ENCODE assay signal across 18 cellular contexts in genomic region chr5:131846536-131846935, GRCh38. TPM values are rescaled to one million over a fixed set of nuclear protein-coding genes. Genes with fewer than 3 reads are reported as not detected.
DNase-seq lines count a peak whose midpoint lies in the region; ATAC-seq, FAIRE-seq and TF ChIP-seq lines count a peak whose summit lies in the region.
"Had no signal": no experiment of that assay in that cellular context is flagged by ENCODE, and none has a peak within 500 bp of the region (broad histone marks: within the 10 kb centered on the region; RNA-seq: fewer than 3 reads in every experiment).

No MANE protein-coding gene starts in this region.

- no peaks in the 10 kb centered on the region for H3K27me3 ChIP-seq in bronchial epithelial cell (ENCODE audit: control insufficient read depth, insufficient read depth, low read length)

- H3K27me3 Mint-ChIP-seq in CD14-positive monocyte (ENCODE audit: low read depth in 3 of 3), result peaks cover 0 to 2% (median 0%) of the 10 kb centered on the region in 3 donors

- H3K27ac ChIP-seq in epithelial cell of prostate, result no peak overlapping the region

- H3K4me3 ChIP-seq in bronchial epithelial cell (ENCODE audit: low read depth, low read length), result no peak overlapping the region

- peak; percentile 11 for DNase-seq in HT1080 (ENCODE audit: low read depth)
- DNase-seq in bronchial epithelial cell (ENCODE audit: low read depth), result peak; percentile 54
- peak; percentile 5 for DNase-seq in epithelial cell of prostate (ENCODE audit: low read depth, low spot score)
- DNase-seq in kidney tubule cell (ENCODE audit: low spot score), result peak; percentile 1
- no peak for DNase-seq in CD14-positive monocyte (ENCODE audit: low spot score)
- DNase-seq in OCI-M2 (lab: John Stamatoyannopoulos, UW; ENCODE audit: unreplicated experiment), result no peak
- DNase-seq: C1 segment of cervical spinal cord; Caco-2; CD4-positive, CD25-positive, alpha-beta regulatory T cell; CD8-positive, alpha-beta T cell; DMS153; DND-41; GDM1; H7; HCEC 1CT had no signal

- H3K36me3 ChIP-seq in bronchial epithelial cell (ENCODE audit: control insufficient read depth, insufficient read depth, low read length), result no peaks in the 10 kb centered on the region

- no peaks in the 10 kb centered on the region for H3K36me3 Mint-ChIP-seq in CD14-positive monocyte

- no peak for TF ChIP-seq CTCF in bronchial epithelial cell (IDR thresholded peaks at IDR 0.05; ENCODE audit: insufficient read depth, low read length, severe bottlenecking)
- no peak for TF ChIP-seq CTCF in CD14-positive monocyte (IDR thresholded peaks at IDR 0.05)

- ATAC-seq in GM21825 (IDR thresholded peaks at IDR 0.05; ENCODE audit: unreplicated experiment), result no peak
- ATAC-seq: CD8-positive, alpha-beta T cell had no signal

- no peak for FAIRE-seq in bronchial epithelial cell (lab: Jason Lieb, UNC)
- FAIRE-seq: GM12891, H1 had no signal

- no peaks in the 10 kb centered on the region for H3K4me1 Mint-ChIP-seq in CD14-positive monocyte
- H3K4me1 Mint-ChIP-seq: CD4-positive, CD25-positive, alpha-beta regulatory T cell had no signal

- H3K4me3 Mint-ChIP-seq in CD14-positive monocyte, result no peak overlapping the region
- H3K4me3 Mint-ChIP-seq: CD4-positive, CD25-positive, alpha-beta regulatory T cell; CD8-positive, alpha-beta T cell had no signal

- intact Hi-C loops in CD14-positive monocyte (cut with micrococcal nuclease), result no loop called here

- peaks cover 28 to 69% (median 54%) of the 10 kb centered on the region in 7 donors for H3K9me3 Mint-ChIP-seq in CD14-positive monocyte

- no peak overlapping the region for H3K27ac Mint-ChIP-seq in CD14-positive monocyte
- H3K27ac Mint-ChIP-seq: CD4-positive, CD25-positive, alpha-beta regulatory T cell; CD8-positive, alpha-beta T cell had no signal

RNA-seq across cellular contexts. Expression of gene FNIP1, which starts 49.7 kb away (rescaled TPM):
- 17.9 and 25.7 TPM in 2 replicates for total RNA-seq in HT1080 (2014; rRNA removed; shearing (Covaris generic))
- 12.2 and 15.5 TPM in 2 replicates for polyA plus RNA-seq in HT1080 (2015; cell fraction: cytosol; rRNA removed)
- 32.2 and 36.7 TPM in 2 replicates for polyA plus RNA-seq in HT1080 (2015; cell fraction: nucleus; rRNA removed)
- 36.7 and 45.0 TPM in 2 replicates for total RNA-seq in bronchial epithelial cell
- polyA plus RNA-seq in CD14-positive monocyte, result 10 to 100 TPM; 13.6 to 17.3 TPM

Comparison
In these comparisons a context has a peak if more than half of its experiments do, and no peak if none do; other contexts are left out.
1. DNase-seq: peak in HT1080 (single experiment), bronchial epithelial cell (single experiment), epithelial cell of prostate (single experiment) and kidney tubule cell (single experiment); none in CD14-positive monocyte (single experiment) and OCI-M2 (single experiment).